Comparison of ENCODE assay signal across 13 cellular contexts in genomic region chr9:105330755-105331154, GRCh38.
DNase-seq lines count a peak whose midpoint lies in the region; ATAC-seq and TF ChIP-seq lines count a peak whose summit lies in the region.
"Had no signal": no experiment of that assay in that cellular context is flagged by ENCODE, and none has a peak within 500 bp of the region (broad histone marks: within the 10 kb centered on the region; RNA-seq: fewer than 3 reads in every experiment).

No MANE protein-coding gene starts in this region.

- H2AK5ac ChIP-seq in mesenchymal stem cell (ENCODE audit: low read length, severe bottlenecking) = no peak overlapping the region

- in situ Hi-C loops in GM23248 (cut with MboI) = no loop called here

- H3K27ac Mint-ChIP-seq in effector memory CD8-positive, alpha-beta T cell = no peak overlapping the region
- H3K27ac Mint-ChIP-seq: T-helper 1 cell treated with Interleukin-12 subunit alpha and Interleukin-12 subunit beta and Interleukin-4 antibody, amounts not matched to agents 30 μg/mL and 1 μg/mL, for 36 hours had no signal

- H3K23ac ChIP-seq in mesenchymal stem cell (ENCODE audit: low read length in 2 of 2) = no peak overlapping the region

- no peaks in the 10 kb centered on the region for H4K20me1 ChIP-seq in GM23248 (ENCODE audit: insufficient read depth)

- peaks cover 6% of the 10 kb centered on the region for H3K79me1 ChIP-seq in mesenchymal stem cell (replicated peaks; ENCODE audit: low read length, poor library complexity, severe bottlenecking)

- no peak overlapping the region for H2BK12ac ChIP-seq in mesenchymal stem cell (ENCODE audit: low read length in 2 of 2)

- no peaks in the 10 kb centered on the region for H3K27me3 Mint-ChIP-seq in effector memory CD8-positive, alpha-beta T cell

- H3K27ac ChIP-seq in GM23248 (peak overlapping the region; percentile 53), mesenchymal stem cell (ENCODE audit: low read length, poor library complexity, severe bottlenecking) (no peak overlapping the region), breast epithelium (peak overlapping the region in 1 of 2 donors; percentile 27)
- H3K27ac ChIP-seq: right atrium auricular region had no signal

- no peak for TF ChIP-seq CTCF in breast epithelium (IDR thresholded peaks at IDR 0.05)

- H2BK15ac ChIP-seq in mesenchymal stem cell (ENCODE audit: low read depth, poor library complexity, severe bottlenecking) = no peak overlapping the region

- H3K14ac ChIP-seq in mesenchymal stem cell (ENCODE audit: low read length in 2 of 2) = no peak overlapping the region

- no peaks in the 10 kb centered on the region for H3K36me3 ChIP-seq in GM23248 (ENCODE audit: low read depth)
- H3K36me3 ChIP-seq in mesenchymal stem cell (ENCODE audit: control insufficient read depth in 1 of 2, insufficient read depth in 2 of 2, low read depth in 1 of 2, low read length in 2 of 2) = peaks cover 0 to 5% of the 10 kb centered on the region in 2 experiments
- H3K36me3 ChIP-seq in breast epithelium = peaks cover 5% of the 10 kb centered on the region
- H3K36me3 ChIP-seq: right atrium auricular region had no signal

- H3K4me2 ChIP-seq in GM23248 (ENCODE audit: unreplicated experiment) = peak overlapping the region; percentile 55
- H3K4me2 ChIP-seq in mesenchymal stem cell (ENCODE audit: low read length, poor library complexity, severe bottlenecking) = no peak overlapping the region

- H2AFZ ChIP-seq in GM23248 (no peak overlapping the region), mesenchymal stem cell (ENCODE audit: low read depth, low read length) (no peak overlapping the region)

- H3K9ac ChIP-seq in GM23248 = 0 out of 2 replicates have a peak overlapping the region, but pooled peaks have one; percentile 59
- H3K9ac ChIP-seq in mesenchymal stem cell (ENCODE audit: low read length) = peak overlapping the region; percentile 91

- no peak overlapping the region for H3K4ac ChIP-seq in mesenchymal stem cell (ENCODE audit: low read depth in 1 of 2, low read length in 2 of 2)

- DNase-seq in GM23248 (no peak), mesenchymal stem cell (no peak), breast epithelium (ENCODE audit: low spot score in 2 of 2) (no peak)
- DNase-seq in activated CD4-positive, alpha-beta T cell treated with anti-CD3 and anti-CD28 coated beads, Interleukin-2, amount 50 U/mL, for 4 hours = no peak
- DNase-seq in effector memory CD8-positive, alpha-beta T cell = no peak
- no peak for DNase-seq in activated naive CD4-positive, alpha-beta T cell (lab: John Stamatoyannopoulos, UW)
- DNase-seq: effector memory CD4-positive, alpha-beta T cell; hippocampal formation; midbrain had no signal

- H3K9me2 ChIP-seq in GM23248 (ENCODE audit: insufficient read depth) = no peaks in the 10 kb centered on the region

- peaks cover 50% of the 10 kb centered on the region for H3F3A ChIP-seq in GM23248 (ENCODE audit: insufficient read depth)

- no peak overlapping the region for H2BK5ac ChIP-seq in mesenchymal stem cell (ENCODE audit: low read depth, low read length, poor library complexity, severe bottlenecking)

- H3K4me3 Mint-ChIP-seq in effector memory CD8-positive, alpha-beta T cell = no peak overlapping the region
- H3K4me3 Mint-ChIP-seq: T-helper 1 cell treated with Interleukin-12 subunit alpha and Interleukin-12 subunit beta and Interleukin-4 antibody, amounts not matched to agents 30 μg/mL and 1 μg/mL, for 36 hours had no signal

- ATAC-seq in GM19023 (IDR thresholded peaks at IDR 0.05; ENCODE audit: unreplicated experiment) = peak; percentile 58
- peak; percentile 58 for ATAC-seq in HG03460 (IDR thresholded peaks at IDR 0.05; ENCODE audit: unreplicated experiment)
- ATAC-seq in effector memory CD8-positive, alpha-beta T cell (replicated peaks) = no peak

- H3K9me3 ChIP-seq in GM23248 (ENCODE audit: low read depth) = no peaks in the 10 kb centered on the region
- H3K9me3 ChIP-seq in mesenchymal stem cell (ENCODE audit: control insufficient read depth, low read length) = no peaks in the 10 kb centered on the region
- no peaks in the 10 kb centered on the region for H3K9me3 ChIP-seq in breast epithelium
- H3K9me3 ChIP-seq: right atrium auricular region had no signal

- no peak overlapping the region for H4K8ac ChIP-seq in mesenchymal stem cell (ENCODE audit: low read length)

- intact Hi-C loops in breast epithelium (cut with DNase I; ENCODE audit: low total_unique reads) = no loop called here

- no peaks in the 10 kb centered on the region for H3K9me3 Mint-ChIP-seq in effector memory CD8-positive, alpha-beta T cell
- H3K9me3 Mint-ChIP-seq: T-helper 1 cell treated with Interleukin-12 subunit alpha and Interleukin-12 subunit beta and Interleukin-4 antibody, amounts not matched to agents 30 μg/mL and 1 μg/mL, for 36 hours had no signal

- peaks cover 2% of the 10 kb centered on the region for H3K36me3 Mint-ChIP-seq in effector memory CD8-positive, alpha-beta T cell (ENCODE audit: insufficient read depth)

- no peak overlapping the region for H4K91ac ChIP-seq in mesenchymal stem cell (ENCODE audit: low read length)

- no peak overlapping the region for H2BK120ac ChIP-seq in mesenchymal stem cell (ENCODE audit: low read depth, low read length)

- peaks cover 24% of the 10 kb centered on the region for H3K79me2 ChIP-seq in GM23248 (ENCODE audit: insufficient read depth)

- H3K4me3 ChIP-seq in GM23248 = no peak overlapping the region
- H3K4me3 ChIP-seq in mesenchymal stem cell (ENCODE audit: insufficient read depth in 1 of 2, low read depth in 1 of 2, low read length in 2 of 2) = no peak overlapping the region
- H3K4me3 ChIP-seq in breast epithelium = no peak overlapping the region
- H3K4me3 ChIP-seq: right atrium auricular region had no signal

- no peak for TF ChIP-seq POLR2A in breast epithelium (IDR thresholded peaks at IDR 0.05)

- H3K4me1 ChIP-seq in GM23248 (ENCODE audit: insufficient read depth) (peaks cover 52% of the 10 kb centered on the region), mesenchymal stem cell (ENCODE audit: control insufficient read depth, insufficient read depth, low read depth, low read length) (no peaks in the 10 kb centered on the region), breast epithelium (no peaks in the 10 kb centered on the region)
- H3K4me1 ChIP-seq: right atrium auricular region had no signal

- H3K4me1 Mint-ChIP-seq in effector memory CD8-positive, alpha-beta T cell (ENCODE audit: low read depth in 2 of 2) = no peaks in the 10 kb centered on the region

- no peaks in the 10 kb centered on the region for H3K27me3 ChIP-seq in GM23248 (replicated peaks; ENCODE audit: insufficient read depth)
- no peaks in the 10 kb centered on the region for H3K27me3 ChIP-seq in mesenchymal stem cell (ENCODE audit: control insufficient read depth in 1 of 2, insufficient read depth in 1 of 2, low read length in 2 of 2)
- H3K27me3 ChIP-seq in breast epithelium = no peaks in the 10 kb centered on the region
- H3K27me3 ChIP-seq: right atrium auricular region had no signal

- H3K18ac ChIP-seq in mesenchymal stem cell (ENCODE audit: low read depth in 1 of 2, low read length in 2 of 2) = no peak overlapping the region
